8 cellular contexts compared by ENCODE assay signal in genomic region chr9:120931278-120932085, GRCh38. TPM values are rescaled to one million over a fixed set of nuclear protein-coding genes. Genes with fewer than 3 reads are reported as not detected.
DNase-seq lines count a peak whose midpoint lies in the region; ATAC-seq lines count a peak whose summit lies in the region.

No MANE protein-coding gene starts in this region.

- peak overlapping the region; percentile 61 for H3K4me3 Mint-ChIP-seq in activated naive CD4-positive, alpha-beta T cell treated with anti-CD3 and anti-CD28 coated beads for 36 hours
- H3K4me3 Mint-ChIP-seq in stimulated activated naive CD8-positive, alpha-beta T cell treated with anti-CD3 and anti-CD28 coated beads, Interleukin-15, amount 100 ng/mL, for 72 hours, result peak overlapping the region; percentile 75 to 80

- intact Hi-C loops in activated naive CD4-positive, alpha-beta T cell treated with anti-CD3 and anti-CD28 coated beads for 36 hours (cut with micrococcal nuclease), result loop anchor here (1.0 to 5.0 kb wide), 6 partner anchors 39 to 271 kb away; partner anchors contain the start of genes MEGF9 and RAB14

- CTCF ChIA-PET in activated naive CD4-positive, alpha-beta T cell treated with anti-CD3 and anti-CD28 coated beads for 36 hours (lab: Charles Lee), result interaction anchor here (0.6 to 2.3 kb wide), 6 partner anchors 9 to 175 kb away, joined by 3 to 8 read pairs (median 4); no protein-coding TSS in a partner anchor

- H3K27me3 Mint-ChIP-seq in activated naive CD4-positive, alpha-beta T cell treated with anti-CD3 and anti-CD28 coated beads for 36 hours (ENCODE audit: low read depth), result no peaks in the 10 kb centered on the region
- H3K27me3 Mint-ChIP-seq in stimulated activated naive CD8-positive, alpha-beta T cell treated with anti-CD3 and anti-CD28 coated beads, Interleukin-15, amount 100 ng/mL, for 72 hours, result no peaks in the 10 kb centered on the region

- peaks cover 87% of the 10 kb centered on the region for H3K4me1 Mint-ChIP-seq in activated naive CD4-positive, alpha-beta T cell treated with anti-CD3 and anti-CD28 coated beads for 36 hours (ENCODE audit: low read depth)
- H3K4me1 Mint-ChIP-seq in stimulated activated naive CD8-positive, alpha-beta T cell treated with anti-CD3 and anti-CD28 coated beads, Interleukin-15, amount 100 ng/mL, for 72 hours, result peaks cover 93% of the 10 kb centered on the region

- peaks cover 5% of the 10 kb centered on the region for H3K36me3 Mint-ChIP-seq in activated naive CD4-positive, alpha-beta T cell treated with anti-CD3 and anti-CD28 coated beads for 36 hours (ENCODE audit: low read depth)

- H3K9me3 Mint-ChIP-seq in activated naive CD4-positive, alpha-beta T cell treated with anti-CD3 and anti-CD28 coated beads for 36 hours, result no peaks in the 10 kb centered on the region
- no peaks in the 10 kb centered on the region for H3K9me3 Mint-ChIP-seq in stimulated activated naive CD8-positive, alpha-beta T cell treated with anti-CD3 and anti-CD28 coated beads, Interleukin-15, amount 100 ng/mL, for 72 hours

- peak overlapping the region; percentile 99 for H3K27ac Mint-ChIP-seq in activated naive CD4-positive, alpha-beta T cell treated with anti-CD3 and anti-CD28 coated beads for 36 hours
- H3K27ac Mint-ChIP-seq in stimulated activated naive CD8-positive, alpha-beta T cell treated with anti-CD3 and anti-CD28 coated beads, Interleukin-15, amount 100 ng/mL, for 72 hours, result peak overlapping the region; percentile 99

- peak; percentile 52 for DNase-seq in activated gamma-delta T cell treated with Interleukin-2 at 50 U/mL for 16 hours
- DNase-seq in activated gamma-delta T cell (lab: John Stamatoyannopoulos, UW), result no peak
- peak; percentile 56 to 59 for DNase-seq in NOMO-1 (lab: John Stamatoyannopoulos, UW; ENCODE audit: unreplicated experiment in 2 of 2)
- DNase-seq in activated naive CD4-positive, alpha-beta T cell treated with anti-CD3 and anti-CD28 coated beads for 36 hours, result peak; percentile 84
- peak; percentile 76 for DNase-seq in iris pigment epithelial cell (ENCODE audit: low read depth)
- DNase-seq in stimulated activated naive CD8-positive, alpha-beta T cell treated with anti-CD3 and anti-CD28 coated beads, Interleukin-15, amount 100 ng/mL, for 72 hours, result peak; percentile 73 to 85
- no peak for DNase-seq in OCI-M2 (lab: John Stamatoyannopoulos, UW; ENCODE audit: unreplicated experiment)

- ATAC-seq in HG02678 (IDR thresholded peaks at IDR 0.05; ENCODE audit: unreplicated experiment), result peak; percentile 46
- peak; percentile 71 for ATAC-seq in stimulated activated naive CD8-positive, alpha-beta T cell treated with anti-CD3 and anti-CD28 coated beads, Interleukin-15, amount 100 ng/mL, for 72 hours

RNA-seq across cellular contexts. Expression of gene TRAF1, which starts 4.9 kb away (rescaled TPM):
- total RNA-seq in activated naive CD4-positive, alpha-beta T cell treated with anti-CD3 and anti-CD28 coated beads for 36 hours, result 10 to 100 TPM; 80.6 to 85.0 TPM

RNA-seq across cellular contexts. Expression of gene PHF19, which starts 54.5 kb away (rescaled TPM):
- 100 to 1,000 TPM; 289 to 295 TPM for total RNA-seq in activated naive CD4-positive, alpha-beta T cell treated with anti-CD3 and anti-CD28 coated beads for 36 hours

Comparison
In these comparisons a context has a peak if more than half of its experiments do, and no peak if none do; other contexts are left out.
1. DNase-seq: peak in activated gamma-delta T cell treated with Interleukin-2 at 50 U/mL for 16 hours (single experiment), NOMO-1 (2 of 2), activated naive CD4-positive, alpha-beta T cell treated with anti-CD3 and anti-CD28 coated beads for 36 hours (single experiment), iris pigment epithelial cell (single experiment) and stimulated activated naive CD8-positive, alpha-beta T cell treated with anti-CD3 and anti-CD28 coated beads, Interleukin-15, amount 100 ng/mL, for 72 hours (2 of 2); none in activated gamma-delta T cell (single experiment) and OCI-M2 (single experiment).